ENCODE assay signal across 20 cellular contexts in the genomic region with DNA sequence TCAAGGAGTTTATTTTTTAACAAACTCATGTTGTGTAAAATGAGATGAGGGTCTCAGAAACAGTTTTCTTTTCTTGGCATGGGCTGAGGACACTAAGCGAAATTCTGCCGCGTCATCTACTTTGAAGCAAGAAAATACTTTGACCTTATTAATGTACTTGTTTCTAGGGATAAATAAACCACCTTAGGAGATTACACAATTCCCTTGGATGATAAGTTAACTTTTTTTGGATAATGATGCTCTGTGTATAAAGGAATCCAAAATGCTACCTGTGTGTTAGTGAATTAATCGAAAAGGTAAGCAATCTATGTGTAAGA.
"Had no signal": no experiment of that assay in that cellular context is flagged by ENCODE, and none has a peak within 500 bp of the region (broad histone marks: within the 10 kb centered on the region; RNA-seq: fewer than 3 reads in every experiment).

No MANE protein-coding gene starts in this region.

- H3K36me3 Mint-ChIP-seq: natural killer cell, T-cell had no signal

- H3K27me3 ChIP-seq: hepatocyte, testis, upper lobe of right lung had no signal

- ATAC-seq: left ventricle myocardium superior; natural killer cell; psoas muscle; sciatic nerve; stimulated activated naive CD8-positive, alpha-beta T cell treated with anti-CD3 and anti-CD28 coated beads, Interleukin-15, amount 100 ng/mL, for 72 hours; T-cell had no signal

- H3K4me3 ChIP-seq: hepatocyte, psoas muscle, testis, upper lobe of right lung had no signal

- H3K27me3 Mint-ChIP-seq: T-cell had no signal

- H3K9me3 ChIP-seq: psoas muscle, testis, upper lobe of right lung had no signal

- DNase-seq: activated CD4-positive, CD25-positive, alpha-beta regulatory T cell treated with anti-CD3 and anti-CD28 coated beads, Interleukin-2, amount 50 U/mL, for 72 hours; activated naive CD4-positive, alpha-beta T cell treated with Interleukin-2 at 50 U/mL for 16 hours; activated T-cell treated with anti-CD3 and anti-CD28 coated beads for 4 hours; anterior cingulate cortex; cerebellar nuclear complex; dermis blood vessel endothelial cell; endodermal cell; erythroblast; left ventricle myocardium superior; mesenchymal stem cell; natural killer cell; psoas muscle; stimulated activated CD4-positive, alpha-beta T cell treated with anti-CD3 and anti-CD28 coated beads, Interleukin-1b, Interleukin-23, amount 100 ng/mL, for 48 hours; stimulated activated naive CD8-positive, alpha-beta T cell treated with anti-CD3 and anti-CD28 coated beads, Interleukin-15, amount 100 ng/mL, for 72 hours; T-cell; T-helper 9 cell; testis; upper lobe of right lung had no signal

- H3K9me3 Mint-ChIP-seq: natural killer cell had no signal

- H3K36me3 ChIP-seq: upper lobe of right lung had no signal

- H3K27ac Mint-ChIP-seq: natural killer cell; stimulated activated naive CD8-positive, alpha-beta T cell treated with anti-CD3 and anti-CD28 coated beads, Interleukin-15, amount 100 ng/mL, for 72 hours; T-cell had no signal

- H3K4me1 Mint-ChIP-seq: stimulated activated naive CD8-positive, alpha-beta T cell treated with anti-CD3 and anti-CD28 coated beads, Interleukin-15, amount 100 ng/mL, for 72 hours; T-cell had no signal

- H3K4me3 Mint-ChIP-seq: endodermal cell; natural killer cell; stimulated activated naive CD8-positive, alpha-beta T cell treated with anti-CD3 and anti-CD28 coated beads, Interleukin-15, amount 100 ng/mL, for 72 hours; T-cell had no signal

- H3K27ac ChIP-seq: hepatocyte, psoas muscle, testis, upper lobe of right lung had no signal
